Comparison of ENCODE assay signal across 11 cellular contexts in genomic region chr19:29524912-29525870, GRCh38. TPM values are rescaled to one million over a fixed set of nuclear protein-coding genes. Genes with fewer than 3 reads are reported as not detected.
DNase-seq lines count a peak whose midpoint lies in the region; ATAC-seq lines count a peak whose summit lies in the region.
"Had no signal": no experiment of that assay in that cellular context is flagged by ENCODE, and none has a peak within 500 bp of the region (broad histone marks: within the 10 kb centered on the region; RNA-seq: fewer than 3 reads in every experiment).

No MANE protein-coding gene starts in this region.

- peaks cover 80% of the 10 kb centered on the region for H3K27me3 Mint-ChIP-seq in activated T-cell treated with anti-CD3 and anti-CD28 coated beads, Interleukin-2, amount 50 U/mL, for 24 hours
- peaks cover 55% of the 10 kb centered on the region for H3K27me3 Mint-ChIP-seq in activated CD8-positive, alpha-beta T cell treated with anti-CD3 and anti-CD28 coated beads, Interleukin-2, amount 10 ng/mL, durations not matched to agents 7 days and 5 days (ENCODE audit: low read depth)
- H3K27me3 Mint-ChIP-seq in stimulated activated memory B cell treated with anti-CD40 and anti-IgM and Interleukin-4, amounts not matched to agents 10 μg/mL and 1 μg/mL and 100 μg/mL, for 72 hours, result peaks cover 83% of the 10 kb centered on the region

- DNase-seq in activated T-cell treated with anti-CD3 and anti-CD28 coated beads, Interleukin-2, amount 50 U/mL, for 24 hours, result peak; percentile 42
- DNase-seq in activated T-cell treated with anti-CD3 and anti-CD28 coated beads, Interleukin-2, amount 50 U/mL, for 1 hour, result no peak
- no peak for DNase-seq in activated CD8-positive, alpha-beta T cell treated with anti-CD3 and anti-CD28 coated beads, Interleukin-2, amount 10 ng/mL, durations not matched to agents 7 days and 5 days
- DNase-seq in iPS-NIHi11 (ENCODE audit: low spot score), result peak; percentile 55
- no peak for DNase-seq in NCI-H226
- no peak for DNase-seq in activated effector memory CD4-positive, alpha-beta T cell treated with Interleukin-2 at 50 U/mL for 16 hours
- DNase-seq: left colon had no signal

- no peak for ATAC-seq in activated CD8-positive, alpha-beta T cell treated with anti-CD3 and anti-CD28 coated beads, Interleukin-2, amount 10 ng/mL, durations not matched to agents 7 days and 5 days
- ATAC-seq in stimulated activated memory B cell treated with anti-CD40 and anti-IgM and Interleukin-4, amounts not matched to agents 10 μg/mL and 1 μg/mL and 100 μg/mL, for 72 hours, result no peak
- ATAC-seq in GM21381 (IDR thresholded peaks at IDR 0.05; ENCODE audit: unreplicated experiment), result no peak
- ATAC-seq: left colon had no signal

- peaks cover 2% of the 10 kb centered on the region for H3K9me3 Mint-ChIP-seq in activated T-cell treated with anti-CD3 and anti-CD28 coated beads, Interleukin-2, amount 50 U/mL, for 24 hours
- H3K9me3 Mint-ChIP-seq in activated CD8-positive, alpha-beta T cell treated with anti-CD3 and anti-CD28 coated beads, Interleukin-2, amount 10 ng/mL, durations not matched to agents 7 days and 5 days (ENCODE audit: insufficient read depth), result no peaks in the 10 kb centered on the region
- peaks cover 5% of the 10 kb centered on the region for H3K9me3 Mint-ChIP-seq in stimulated activated memory B cell treated with anti-CD40 and anti-IgM and Interleukin-4, amounts not matched to agents 10 μg/mL and 1 μg/mL and 100 μg/mL, for 72 hours

- peak overlapping the region; percentile 54 for H3K4me3 Mint-ChIP-seq in activated T-cell treated with anti-CD3 and anti-CD28 coated beads, Interleukin-2, amount 50 U/mL, for 24 hours
- peak overlapping the region; percentile 34 for H3K4me3 Mint-ChIP-seq in activated CD8-positive, alpha-beta T cell treated with anti-CD3 and anti-CD28 coated beads, Interleukin-2, amount 10 ng/mL, durations not matched to agents 7 days and 5 days
- H3K4me3 Mint-ChIP-seq in stimulated activated memory B cell treated with anti-CD40 and anti-IgM and Interleukin-4, amounts not matched to agents 10 μg/mL and 1 μg/mL and 100 μg/mL, for 72 hours, result peak overlapping the region; percentile 34

- peaks cover 32% of the 10 kb centered on the region for H3K4me1 Mint-ChIP-seq in activated T-cell treated with anti-CD3 and anti-CD28 coated beads, Interleukin-2, amount 50 U/mL, for 24 hours (ENCODE audit: low read depth)
- H3K4me1 Mint-ChIP-seq in activated CD8-positive, alpha-beta T cell treated with anti-CD3 and anti-CD28 coated beads, Interleukin-2, amount 10 ng/mL, durations not matched to agents 7 days and 5 days (ENCODE audit: low read depth), result peaks cover 26% of the 10 kb centered on the region
- H3K4me1 Mint-ChIP-seq in stimulated activated memory B cell treated with anti-CD40 and anti-IgM and Interleukin-4, amounts not matched to agents 10 μg/mL and 1 μg/mL and 100 μg/mL, for 72 hours, result peaks cover 20% of the 10 kb centered on the region

- no peaks in the 10 kb centered on the region for H3K36me3 Mint-ChIP-seq in activated T-cell treated with anti-CD3 and anti-CD28 coated beads, Interleukin-2, amount 50 U/mL, for 24 hours (ENCODE audit: low read depth)
- no peaks in the 10 kb centered on the region for H3K36me3 Mint-ChIP-seq in activated CD8-positive, alpha-beta T cell treated with anti-CD3 and anti-CD28 coated beads, Interleukin-2, amount 10 ng/mL, durations not matched to agents 7 days and 5 days (ENCODE audit: low read depth)
- peaks cover 6% of the 10 kb centered on the region for H3K36me3 Mint-ChIP-seq in stimulated activated memory B cell treated with anti-CD40 and anti-IgM and Interleukin-4, amounts not matched to agents 10 μg/mL and 1 μg/mL and 100 μg/mL, for 72 hours

- POLR2A ChIA-PET in activated CD8-positive, alpha-beta T cell treated with anti-CD3 and anti-CD28 coated beads, Interleukin-2, amount 10 ng/mL, durations not matched to agents 7 days and 5 days (lab: Charles Lee), result no interaction called here

- CTCF ChIA-PET in activated CD8-positive, alpha-beta T cell treated with anti-CD3 and anti-CD28 coated beads, Interleukin-2, amount 10 ng/mL, durations not matched to agents 7 days and 5 days (lab: Charles Lee), result no interaction called here

- no peak overlapping the region for H3K27ac Mint-ChIP-seq in activated T-cell treated with anti-CD3 and anti-CD28 coated beads, Interleukin-2, amount 50 U/mL, for 24 hours
- no peak overlapping the region for H3K27ac Mint-ChIP-seq in activated CD8-positive, alpha-beta T cell treated with anti-CD3 and anti-CD28 coated beads, Interleukin-2, amount 10 ng/mL, durations not matched to agents 7 days and 5 days
- no peak overlapping the region for H3K27ac Mint-ChIP-seq in stimulated activated memory B cell treated with anti-CD40 and anti-IgM and Interleukin-4, amounts not matched to agents 10 μg/mL and 1 μg/mL and 100 μg/mL, for 72 hours

RNA-seq across cellular contexts. Expression of gene VSTM2B, which starts 0.6 kb away (rescaled TPM):
- not detected for total RNA-seq in activated CD8-positive, alpha-beta T cell treated with anti-CD3 and anti-CD28 coated beads, Interleukin-2, amount 10 ng/mL, durations not matched to agents 7 days and 5 days
- total RNA-seq: left colon, RPMI7951, upper lobe of left lung had no signal

Comparison
In these comparisons a context has a peak if more than half of its experiments do, and no peak if none do; other contexts are left out.
1. DNase-seq: peak in activated T-cell treated with anti-CD3 and anti-CD28 coated beads, Interleukin-2, amount 50 U/mL, for 24 hours (single experiment) and iPS-NIHi11 (single experiment); none in activated T-cell treated with anti-CD3 and anti-CD28 coated beads, Interleukin-2, amount 50 U/mL, for 1 hour (single experiment), activated CD8-positive, alpha-beta T cell treated with anti-CD3 and anti-CD28 coated beads, Interleukin-2, amount 10 ng/mL, durations not matched to agents 7 days and 5 days (single experiment), NCI-H226 (single experiment) and activated effector memory CD4-positive, alpha-beta T cell treated with Interleukin-2 at 50 U/mL for 16 hours (single experiment).
2. Peak in every context shown above with its lines, with median percentiles within 50 percentile points of each other: H3K4me3 Mint-ChIP-seq.